In genomic region chr11:59680287-59681154, GRCh38 we compare ENCODE assay signal across 8 cellular contexts. TPM values are rescaled to one million over a fixed set of nuclear protein-coding genes. Genes with fewer than 3 reads are reported as not detected.
A peak's percentile ranks its signal among the peaks of the same experiment; 100 is the strongest.
DNase-seq lines count a peak whose midpoint lies in the region; ATAC-seq and TF ChIP-seq lines count a peak whose summit lies in the region.

No MANE protein-coding gene starts in this region.

- no peak overlapping the region for H3K4me3 ChIP-seq in stomach

- WGBS in stomach, 5 donors, result 28 to 43% (median 39%) methylated on average over 1 of the region's 1 CpG

- peaks cover 8% of the 10 kb centered on the region for H3K27me3 ChIP-seq in CD4-positive, alpha-beta T cell (ENCODE audit: control insufficient read depth, insufficient read depth, low read length)
- H3K27me3 ChIP-seq in stomach, result no peaks in the 10 kb centered on the region

- no peaks in the 10 kb centered on the region for H3K36me3 ChIP-seq in stomach

- peaks cover 0 to 18% (median 7%) of the 10 kb centered on the region in 4 donors for H3K4me1 ChIP-seq in stomach

- H3K27me3 Mint-ChIP-seq in CD4-positive, alpha-beta T cell, result peaks cover 28% of the 10 kb centered on the region
- peaks cover 18% of the 10 kb centered on the region for H3K27me3 Mint-ChIP-seq in activated CD4-positive, alpha-beta memory T cell treated with anti-CD3 and anti-CD28 coated beads for 36 hours
- H3K27me3 Mint-ChIP-seq in endothelial cell (ENCODE audit: unreplicated experiment), result peaks cover under 1% of the 10 kb centered on the region
- H3K27me3 Mint-ChIP-seq in naive B cell, result peaks cover 8 to 19% (median 12%) of the 10 kb centered on the region in 3 donors

- no peaks in the 10 kb centered on the region for H3K9me3 ChIP-seq in CD4-positive, alpha-beta T cell (ENCODE audit: control insufficient read depth, low read length)
- peaks cover 0 to 5% (median 0%) of the 10 kb centered on the region in 4 donors for H3K9me3 ChIP-seq in stomach

- no peak for TF ChIP-seq POLR2A in stomach (IDR thresholded peaks at IDR 0.05)

- H3K9me3 Mint-ChIP-seq in CD4-positive, alpha-beta T cell, result no peaks in the 10 kb centered on the region
- H3K9me3 Mint-ChIP-seq in activated CD4-positive, alpha-beta memory T cell treated with anti-CD3 and anti-CD28 coated beads for 36 hours, result no peaks in the 10 kb centered on the region
- H3K9me3 Mint-ChIP-seq in endothelial cell (ENCODE audit: unreplicated experiment), result no peaks in the 10 kb centered on the region
- H3K9me3 Mint-ChIP-seq in naive B cell, result peaks cover 0 to 2% (median 0%) of the 10 kb centered on the region in 7 donors

- peak; percentile 64 for TF ChIP-seq CTCF in CD4-positive, alpha-beta T cell (IDR thresholded peaks at IDR 0.05)
- TF ChIP-seq CTCF in endothelial cell (IDR thresholded peaks at IDR 0.05; ENCODE audit: unreplicated experiment), result peak; percentile 29
- TF ChIP-seq CTCF in stomach (IDR thresholded peaks at IDR 0.05), result peak in 5 of 7 experiments; percentile 44 to 70 (median 65)

- peak; percentile 33 to 61 (median 45) for DNase-seq in CD4-positive, alpha-beta T cell
- DNase-seq in NCI-H748 (lab: John Stamatoyannopoulos, UW; ENCODE audit: unreplicated experiment) (peak; percentile 62), endothelial cell (ENCODE audit: low spot score) (peak; percentile 69), naive B cell (peak; percentile 60), stomach (peak; percentile 75)
- peak; percentile 67 for DNase-seq in activated CD4-positive, alpha-beta memory T cell treated with anti-CD3 and anti-CD28 coated beads for 36 hours

- CTCF ChIA-PET in CD4-positive, alpha-beta T cell (lab: Charles Lee), result interaction anchor here (0.7 kb wide), 1 partner anchor 11 kb away, joined by 5 read pairs; no protein-coding TSS in a partner anchor
- CTCF ChIA-PET in activated CD4-positive, alpha-beta memory T cell treated with anti-CD3 and anti-CD28 coated beads for 36 hours (lab: Charles Lee), result interaction anchor here (0.6 kb wide), 1 partner anchor 128 kb away, joined by 4 read pairs; no protein-coding TSS in a partner anchor

- ATAC-seq in CD4-positive, alpha-beta T cell (ENCODE audit: poor library complexity), result peak; percentile 93
- peak; percentile 84 for ATAC-seq in GM19043 (IDR thresholded peaks at IDR 0.05; ENCODE audit: low read depth, unreplicated experiment)
- peak; percentile 81 for ATAC-seq in HG03196 (IDR thresholded peaks at IDR 0.05; ENCODE audit: unreplicated experiment)
- ATAC-seq in naive B cell (ENCODE audit: low read depth in 2 of 2), result peak; percentile 81 to 85

- no peak overlapping the region for H3K27ac ChIP-seq in CD4-positive, alpha-beta T cell (ENCODE audit: low read depth, low read length)
- H3K27ac ChIP-seq in stomach, result peak overlapping the region in 2 of 5 donors; percentile 14 to 49

- H3K27ac Mint-ChIP-seq in CD4-positive, alpha-beta T cell, result no peak overlapping the region
- H3K27ac Mint-ChIP-seq in activated CD4-positive, alpha-beta memory T cell treated with anti-CD3 and anti-CD28 coated beads for 36 hours, result no peak overlapping the region
- peak overlapping the region; percentile 57 for H3K27ac Mint-ChIP-seq in endothelial cell (ENCODE audit: unreplicated experiment)
- no peak overlapping the region for H3K27ac Mint-ChIP-seq in naive B cell

- POLR2A ChIA-PET in CD4-positive, alpha-beta T cell (lab: Charles Lee), result interaction anchor here (1.2 kb wide), 1 partner anchor 11 kb away, joined by 3 read pairs; the partner anchor contains the start of gene PATL1
- POLR2A ChIA-PET in activated CD4-positive, alpha-beta memory T cell treated with anti-CD3 and anti-CD28 coated beads for 36 hours (lab: Charles Lee), result interaction anchor here (0.6 kb wide), 1 partner anchor 24 kb away, joined by 5 read pairs; no protein-coding TSS in a partner anchor

- no peaks in the 10 kb centered on the region for H3K36me3 Mint-ChIP-seq in CD4-positive, alpha-beta T cell (ENCODE audit: low read depth)
- H3K36me3 Mint-ChIP-seq in activated CD4-positive, alpha-beta memory T cell treated with anti-CD3 and anti-CD28 coated beads for 36 hours, result no peaks in the 10 kb centered on the region
- H3K36me3 Mint-ChIP-seq in endothelial cell (ENCODE audit: low read depth, unreplicated experiment) (no peaks in the 10 kb centered on the region), naive B cell (no peaks in the 10 kb centered on the region)

- no peak overlapping the region for H3K4me3 Mint-ChIP-seq in CD4-positive, alpha-beta T cell
- H3K4me3 Mint-ChIP-seq in activated CD4-positive, alpha-beta memory T cell treated with anti-CD3 and anti-CD28 coated beads for 36 hours, result no peak overlapping the region
- H3K4me3 Mint-ChIP-seq in endothelial cell (ENCODE audit: unreplicated experiment) (no peak overlapping the region), naive B cell (no peak overlapping the region)

- no peak for TF ChIP-seq EP300 in stomach (IDR thresholded peaks at IDR 0.05)

- intact Hi-C loops in CD4-positive, alpha-beta T cell (cut with DNase I, micrococcal nuclease), result loop anchor here in 1 of 2 experiments (1.0 to 10.0 kb wide), 2 partner anchors 143 to 416 kb away; no protein-coding TSS in a partner anchor
- intact Hi-C loops in activated CD4-positive, alpha-beta memory T cell treated with anti-CD3 and anti-CD28 coated beads for 36 hours (cut with micrococcal nuclease), result loop anchor here (1.0 kb wide), 2 partner anchors 143 to 509 kb away; no protein-coding TSS in a partner anchor
- intact Hi-C loops in stomach (cut with DNase I; ENCODE audit: low total_unique reads), result no loop called here

- no peaks in the 10 kb centered on the region for H3K4me1 Mint-ChIP-seq in CD4-positive, alpha-beta T cell (ENCODE audit: low read depth)
- no peaks in the 10 kb centered on the region for H3K4me1 Mint-ChIP-seq in activated CD4-positive, alpha-beta memory T cell treated with anti-CD3 and anti-CD28 coated beads for 36 hours (ENCODE audit: low read depth)
- H3K4me1 Mint-ChIP-seq in endothelial cell (ENCODE audit: unreplicated experiment) (peaks cover 11% of the 10 kb centered on the region), naive B cell (no peaks in the 10 kb centered on the region)

RNA-seq across cellular contexts. Expression of gene PATL1, which starts 11.7 kb away (rescaled TPM):
- total RNA-seq in CD4-positive, alpha-beta T cell, result 10 to 100 TPM; 51.8 to 55.2 TPM
- total RNA-seq in activated CD4-positive, alpha-beta memory T cell treated with anti-CD3 and anti-CD28 coated beads for 36 hours, result 10 to 100 TPM; 58.3 to 62.3 TPM
- total RNA-seq in endothelial cell (ENCODE audit: unreplicated experiment), result 36.1 TPM
- 10 to 100 TPM in 1 of 6 donors, 1 to 10 TPM in 5; 3.3 to 11.9 (median 6.2) TPM for polyA plus RNA-seq in naive B cell (ENCODE audit: low read depth in 6 of 6)
- total RNA-seq in stomach, result 10 to 100 TPM in 3 of 5 donors, 1 to 10 TPM in 2; 7.5 to 16.7 (median 10.7) TPM
- 10 to 100 TPM in 1 of 3 donors, 1 to 10 TPM in 2; 8.0 to 15.9 (median 9.5) TPM for polyA plus RNA-seq in stomach

RNA-seq across cellular contexts. Expression of gene OR10V1, which starts 33.1 kb away (rescaled TPM):
- not detected for total RNA-seq in CD4-positive, alpha-beta T cell
- not detected for total RNA-seq in activated CD4-positive, alpha-beta memory T cell treated with anti-CD3 and anti-CD28 coated beads for 36 hours
- total RNA-seq in endothelial cell (ENCODE audit: unreplicated experiment), result not detected
- polyA plus RNA-seq in naive B cell (ENCODE audit: low read depth in 6 of 6), result not detected
- total RNA-seq in stomach, result not detected
- polyA plus RNA-seq in stomach, result not detected
